ENCODE assay signal across 8 cellular contexts in the genomic region with DNA sequence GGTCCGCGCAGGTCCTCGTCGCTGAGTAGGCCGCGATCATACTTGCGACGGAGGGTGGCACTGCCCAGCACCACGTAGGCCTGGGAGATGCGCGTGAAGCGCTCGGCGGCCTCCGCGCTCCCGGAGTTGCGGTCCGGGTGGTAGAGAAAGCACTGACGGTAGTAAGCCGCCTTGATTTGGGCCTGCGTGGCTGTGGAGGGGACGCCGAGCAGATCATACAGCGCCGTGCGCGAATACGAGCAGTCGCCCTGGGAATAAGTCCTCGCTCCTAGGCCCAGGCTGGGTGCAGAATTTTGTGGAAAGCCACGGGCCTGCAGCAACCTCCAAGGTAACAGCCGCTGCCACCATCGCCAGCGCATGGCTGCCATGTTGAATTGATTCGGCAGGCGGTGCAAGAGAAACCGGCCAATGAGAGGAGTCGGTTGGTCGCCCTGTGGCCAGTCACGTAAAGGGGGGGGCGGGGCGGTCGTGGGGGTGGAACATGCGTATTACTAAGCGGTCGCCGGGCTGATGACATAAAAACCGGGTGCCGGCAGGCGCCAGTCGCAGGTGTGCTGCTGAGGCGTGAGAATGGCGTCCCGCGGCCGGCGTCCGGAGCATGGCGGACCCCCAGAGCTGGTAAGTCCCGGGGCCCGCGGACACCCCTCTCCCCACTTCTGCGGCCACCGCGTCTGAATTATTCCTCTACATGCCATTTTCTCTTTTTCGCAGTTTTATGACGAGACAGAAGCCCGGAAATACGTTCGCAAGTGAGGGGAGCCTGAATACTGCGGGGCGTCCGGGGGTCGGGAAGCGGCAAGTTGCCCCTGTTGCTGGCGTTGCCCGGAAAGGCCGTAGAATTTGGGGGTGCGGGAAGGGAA. TPM values are rescaled to one million over a fixed set of nuclear protein-coding genes. Genes with fewer than 3 reads are reported as not detected.
DNase-seq lines count a peak whose midpoint lies in the region; ATAC-seq, FAIRE-seq and TF ChIP-seq lines count a peak whose summit lies in the region.

A gene with protein sequence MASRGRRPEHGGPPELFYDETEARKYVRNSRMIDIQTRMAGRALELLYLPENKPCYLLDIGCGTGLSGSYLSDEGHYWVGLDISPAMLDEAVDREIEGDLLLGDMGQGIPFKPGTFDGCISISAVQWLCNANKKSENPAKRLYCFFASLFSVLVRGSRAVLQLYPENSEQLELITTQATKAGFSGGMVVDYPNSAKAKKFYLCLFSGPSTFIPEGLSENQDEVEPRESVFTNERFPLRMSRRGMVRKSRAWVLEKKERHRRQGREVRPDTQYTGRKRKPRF (plus strand): TSS at position 542 of the 860 bp plus-strand sequence. CDS start 29 bp downstream, at position 571.
A gene (minus strand): TSS at position 398 of the 860 bp plus-strand sequence. CDS start 30 bp downstream, at position 368.

- TF ChIP-seq POLR2A in GM10847 (IDR thresholded peaks at IDR 0.05; ENCODE audit: extremely low read depth, insufficient read length): peak; percentile 91
- TF ChIP-seq POLR2A in tibial nerve (IDR thresholded peaks at IDR 0.05): peak; percentile 16 to 60

- TF ChIP-seq EP300 in tibial nerve (IDR thresholded peaks at IDR 0.05): peak; percentile 62 to 86

- H3K36me3 ChIP-seq in pancreas (peaks cover 0 to 4% (median 0%) of the 10 kb centered on the region in 3 donors), tibial nerve (peaks cover 0 to 54% (median 4%) of the 10 kb centered on the region in 3 donors)

- peaks cover 32% of the 10 kb centered on the region for H3K36me3 Mint-ChIP-seq in activated naive CD8-positive, alpha-beta T cell treated with anti-CD3 and anti-CD28 coated beads for 36 hours

- H3K27me3 Mint-ChIP-seq in activated naive CD8-positive, alpha-beta T cell treated with anti-CD3 and anti-CD28 coated beads for 36 hours: no peaks in the 10 kb centered on the region

- DNase-seq in NCI-H1105 (lab: John Stamatoyannopoulos, UW) (peak; percentile 97), SKM-1 (lab: John Stamatoyannopoulos, UW; ENCODE audit: unreplicated experiment) (peak; percentile 83), Right ventricle myocardium inferior (ENCODE audit: missing footprints) (peak; percentile 98), pancreas (peak; percentile 96 to 98 (median 97)), tibial nerve (ENCODE audit: low spot score in 2 of 2) (peak; percentile 98 to 99)
- peak; percentile 89 for DNase-seq in activated naive CD8-positive, alpha-beta T cell treated with anti-CD3 and anti-CD28 coated beads for 36 hours

- no peak for FAIRE-seq in pancreas (lab: Jason Lieb, UNC)

- H3K9me3 Mint-ChIP-seq in activated naive CD8-positive, alpha-beta T cell treated with anti-CD3 and anti-CD28 coated beads for 36 hours: no peaks in the 10 kb centered on the region

- ATAC-seq in HG02642 (IDR thresholded peaks at IDR 0.05; ENCODE audit: poor library complexity, unreplicated experiment) (peak; percentile 91), Right ventricle myocardium inferior (peak; percentile 97), pancreas (peak; percentile 97 to 99 (median 98))

- TF ChIP-seq CTCF in pancreas (IDR thresholded peaks at IDR 0.05): no peak
- TF ChIP-seq CTCF in tibial nerve (IDR thresholded peaks at IDR 0.05): peak in 2 of 5 experiments; percentile 41 to 48

- H3K4me1 ChIP-seq in pancreas: peaks cover 8 to 14% (median 12%) of the 10 kb centered on the region in 3 donors
- H3K4me1 ChIP-seq in tibial nerve: peaks cover 7 to 45% (median 14%) of the 10 kb centered on the region in 4 donors

- peaks cover 42% of the 10 kb centered on the region for H3K4me1 Mint-ChIP-seq in activated naive CD8-positive, alpha-beta T cell treated with anti-CD3 and anti-CD28 coated beads for 36 hours

- WGBS in pancreas, 2 donors: 0% methylated on average over 80 of the region's 80 CpGs
- WGBS in tibial nerve, 2 donors: 0 to 1% methylated on average over 34 to 51 of the region's 80 CpGs

- no peaks in the 10 kb centered on the region for H3K9me3 ChIP-seq in pancreas
- H3K9me3 ChIP-seq in tibial nerve: no peaks in the 10 kb centered on the region

- H3K4me3 ChIP-seq in pancreas: peak within 1 kb of the TSS; percentile 91 to 95 (median 95)
- peak within 1 kb of the TSS; percentile 63 to 95 (median 78) for H3K4me3 ChIP-seq in tibial nerve

- H3K4me3 Mint-ChIP-seq in activated naive CD8-positive, alpha-beta T cell treated with anti-CD3 and anti-CD28 coated beads for 36 hours: peak within 1 kb of the TSS; percentile 96

- H3K27me3 ChIP-seq in pancreas: no peaks in the 10 kb centered on the region
- H3K27me3 ChIP-seq in tibial nerve: no peaks in the 10 kb centered on the region

- peak within 1 kb of the TSS; percentile 98 for H3K27ac Mint-ChIP-seq in activated naive CD8-positive, alpha-beta T cell treated with anti-CD3 and anti-CD28 coated beads for 36 hours

- H3K27ac ChIP-seq in pancreas (peak within 1 kb of the TSS; percentile 69 to 92 (median 76)), tibial nerve (peak within 1 kb of the TSS; percentile 46 to 88 (median 82))

- intact Hi-C loops in Right ventricle myocardium inferior (cut with DNase I) (loop anchor here (1.0 kb wide), 2 partner anchors 16 to 42 kb away; a partner anchor contains a TSS), pancreas (cut with DNase I) (no loop called here)

RNA-seq across cellular contexts. Expression of the first gene that starts in this region (rescaled TPM):
- 100 to 1,000 TPM; 117 to 124 TPM for total RNA-seq in activated naive CD8-positive, alpha-beta T cell treated with anti-CD3 and anti-CD28 coated beads for 36 hours
- total RNA-seq in Right ventricle myocardium inferior (81.1 TPM), pancreas (10 to 100 TPM; 26.9 to 36.8 (median 33.0) TPM), tibial nerve (10 to 100 TPM; 22.5 to 50.6 (median 39.3) TPM)
- 10 to 100 TPM; 46.7 to 62.9 TPM for polyA plus RNA-seq in pancreas

RNA-seq across cellular contexts. Expression of the second gene that starts in this region (rescaled TPM):
- 10 to 100 TPM in 1 of 2 experiments, 1 to 10 TPM in 1; 9.5 to 10.7 TPM for total RNA-seq in activated naive CD8-positive, alpha-beta T cell treated with anti-CD3 and anti-CD28 coated beads for 36 hours
- total RNA-seq in Right ventricle myocardium inferior (13.8 TPM), pancreas (1 to 10 TPM; 4.1 to 8.2 (median 5.6) TPM), tibial nerve (1 to 10 TPM; 2.7 to 8.4 (median 6.3) TPM)
- 1 to 10 TPM; 5.1 to 6.4 TPM for polyA plus RNA-seq in pancreas

Comparison
In these comparisons a context has a peak if more than half of its experiments do, and no peak if none do; other contexts are left out.
1. Peak in every context shown above with its lines: DNase-seq, ATAC-seq, H3K4me3 ChIP-seq and H3K27ac ChIP-seq.